In the genomic region with DNA sequence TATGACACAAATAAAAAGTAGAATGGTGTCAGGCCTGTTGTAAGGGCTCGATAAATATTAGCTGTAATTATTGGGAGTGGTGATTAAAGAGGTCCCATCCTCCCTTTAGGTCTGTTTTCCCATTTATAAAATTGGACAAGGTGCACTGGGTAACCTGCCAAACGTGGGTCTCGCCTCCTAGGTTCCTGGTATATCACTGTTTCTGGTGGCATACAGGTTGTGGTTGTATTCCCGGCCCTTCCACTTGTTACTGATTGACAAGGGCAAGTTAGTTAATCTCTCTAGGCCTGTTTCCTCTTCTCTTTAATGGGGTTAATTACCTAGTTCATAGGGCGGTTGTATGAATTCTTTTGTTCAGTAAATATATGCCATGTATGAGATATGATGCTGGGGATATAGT, we compare ENCODE assay signal across 9 cellular contexts. TPM values are rescaled to one million over a fixed set of nuclear protein-coding genes. Genes with fewer than 3 reads are reported as not detected.
DNase-seq lines count a peak whose midpoint lies in the region; ATAC-seq and TF ChIP-seq lines count a peak whose summit lies in the region.
"Had no signal": no experiment of that assay in that cellular context is flagged by ENCODE, and none has a peak within 500 bp of the region (broad histone marks: within the 10 kb centered on the region; RNA-seq: fewer than 3 reads in every experiment).

No MANE protein-coding gene starts in this region.

- no peak for TF ChIP-seq POLR2A in HCT116 (IDR thresholded peaks at IDR 0.05; ENCODE audit: borderline replicate concordance, extremely low read depth, insufficient read depth, insufficient read length)

- H3K4me3 Mint-ChIP-seq in activated B cell treated with CpG ODN at 0.5 μM for 24 hours, result peak overlapping the region; percentile 95

- H3K36me3 ChIP-seq in HCT116 (ENCODE audit: control insufficient read depth in 1 of 2, insufficient read depth in 2 of 2, low read length in 2 of 2) (peaks cover 8 to 30% of the 10 kb centered on the region in 2 experiments; a peak in 3 of 4 replicates), hepatocyte (replicated peaks; ENCODE audit: insufficient read depth, low read depth) (no peaks in the 10 kb centered on the region), skeletal muscle satellite cell (ENCODE audit: insufficient read depth, low read length) (peaks cover 31% of the 10 kb centered on the region)

- H3K27me3 Mint-ChIP-seq in activated B cell treated with CpG ODN at 0.5 μM for 24 hours, result no peaks in the 10 kb centered on the region

- H3K4me3 ChIP-seq in HCT116 (replicated peaks in 1 of 2; ENCODE audit: low read depth in 1 of 2, low read length in 2 of 2) (peak overlapping the region; percentile 71 to 94), hepatocyte (peak overlapping the region; percentile 35), skeletal muscle satellite cell (ENCODE audit: low read length) (peak overlapping the region; percentile 89)

- H3K27ac ChIP-seq in HCT116 (ENCODE audit: low read depth, low read length) (peak overlapping the region; percentile 95; the same call in 1 of the 2 replicates), hepatocyte (peak overlapping the region; percentile 94)

- no peak for ATAC-seq in HCT116
- ATAC-seq in activated B cell treated with CpG ODN at 0.5 μM for 24 hours (ENCODE audit: low read depth), result no peak

- peak overlapping the region; percentile 95 for H3K9ac ChIP-seq in HCT116 (ENCODE audit: low read length)
- H3K9ac ChIP-seq in skeletal muscle satellite cell (ENCODE audit: low read depth, low read length), result peak overlapping the region; percentile 98

- intact Hi-C loops in HCT116 (cut with micrococcal nuclease) (no loop called here), activated B cell treated with CpG ODN at 0.5 μM for 24 hours (cut with micrococcal nuclease) (loop anchor here (5.0 kb wide), 1 partner anchor 41 kb away; no protein-coding TSS in a partner anchor)

- DNase-seq in HCT116 (ENCODE audit: low read depth, low spot score) (no peak), activated B cell treated with CpG ODN at 0.5 μM for 24 hours (no peak), hepatocyte (ENCODE audit: low spot score) (no peak), RPMI8226 (no peak), foreskin melanocyte (no peak), amygdala (lab: John Stamatoyannopoulos, UW) (no peak)
- no peak for DNase-seq in stimulated activated CD4-positive, alpha-beta T cell treated with anti-CD3 and anti-CD28 coated beads, Interleukin-4, amount 100 ng/mL, for 4 hours
- DNase-seq: T-helper 9 cell had no signal

- H4K20me1 ChIP-seq in HCT116 (ENCODE audit: insufficient read depth) (0 out of 2 replicates have a peak, but pooled peaks cover 5% of the 10 kb centered on the region), hepatocyte (ENCODE audit: insufficient read depth, poor library complexity, severe bottlenecking) (peaks cover 55% of the 10 kb centered on the region)

- H3K36me3 Mint-ChIP-seq in activated B cell treated with CpG ODN at 0.5 μM for 24 hours (ENCODE audit: low read depth), result peaks cover 53% of the 10 kb centered on the region

- H3K4me1 ChIP-seq in HCT116 (ENCODE audit: control insufficient read depth in 1 of 2, insufficient read depth in 2 of 2, low read length in 2 of 2) (peaks cover 7 to 20% of the 10 kb centered on the region in 2 experiments; a peak in 3 of 4 replicates), hepatocyte (ENCODE audit: insufficient read depth) (peaks cover 19% of the 10 kb centered on the region), skeletal muscle satellite cell (ENCODE audit: control insufficient read depth, insufficient read depth, low read length) (peaks cover 19% of the 10 kb centered on the region)

- POLR2A ChIA-PET in HCT116 (lab: Charles Lee), result no interaction called here
- POLR2A ChIA-PET in activated B cell treated with CpG ODN at 0.5 μM for 24 hours (lab: Charles Lee), result no interaction called here

- H3K79me2 ChIP-seq in HCT116 (ENCODE audit: insufficient read depth, low read length), result peaks cover 62% of the 10 kb centered on the region
- peaks cover 69% of the 10 kb centered on the region for H3K79me2 ChIP-seq in hepatocyte

- peaks cover 60% of the 10 kb centered on the region for H3K4me1 Mint-ChIP-seq in activated B cell treated with CpG ODN at 0.5 μM for 24 hours

- TF ChIP-seq CTCF in HCT116 (IDR thresholded peaks at IDR 0.05 in 2 of 3, conservative IDR thresholded peaks at IDR 0.05 in 1 of 3; ENCODE audit: borderline replicate concordance in 1 of 3, insufficient read depth in 1 of 3, low read depth in 2 of 3, low read length in 2 of 3), result no peak
- TF ChIP-seq CTCF in activated B cell treated with CpG ODN at 0.5 μM for 24 hours (IDR thresholded peaks at IDR 0.05), result no peak
- no peak for TF ChIP-seq CTCF in hepatocyte (IDR thresholded peaks at IDR 0.05; ENCODE audit: poor library complexity)

- H3K4me2 ChIP-seq in HCT116 (ENCODE audit: low read length) (peak overlapping the region; percentile 74), hepatocyte (peak overlapping the region; percentile 94), skeletal muscle satellite cell (ENCODE audit: low read length) (peak overlapping the region; percentile 92)

- H3K27ac Mint-ChIP-seq in activated B cell treated with CpG ODN at 0.5 μM for 24 hours, result peak overlapping the region; percentile 98

- H3K9me3 Mint-ChIP-seq in activated B cell treated with CpG ODN at 0.5 μM for 24 hours, result no peaks in the 10 kb centered on the region

- no peaks in the 10 kb centered on the region for H3K9me3 ChIP-seq in HCT116 (ENCODE audit: control insufficient read depth in 1 of 2, insufficient read depth in 1 of 2, low read depth in 1 of 2, low read length in 2 of 2)
- no peaks in the 10 kb centered on the region for H3K9me3 ChIP-seq in hepatocyte (ENCODE audit: low read depth)
- H3K9me3 ChIP-seq in skeletal muscle satellite cell (replicated peaks; ENCODE audit: low read length), result no peaks in the 10 kb centered on the region

- H3K9me2 ChIP-seq in HCT116 (ENCODE audit: insufficient read depth) (no peaks in the 10 kb centered on the region), hepatocyte (replicated peaks; ENCODE audit: insufficient read depth) (no peaks in the 10 kb centered on the region)

- CTCF ChIA-PET in HCT116 (lab: Charles Lee), result no interaction called here
- CTCF ChIA-PET in activated B cell treated with CpG ODN at 0.5 μM for 24 hours (lab: Charles Lee), result no interaction called here

- BruUV-seq in HCT116 (replicated peaks; lab: Mats Ljungman, UMichigan), result TSS peak; percentile 47

- H2AFZ ChIP-seq in HCT116 (ENCODE audit: low read depth, low read length, poor library complexity, severe bottlenecking) (no peak overlapping the region), hepatocyte (no peak overlapping the region)

- 67% methylated on average over 5 of the region's 5 CpGs for WGBS in hepatocyte (ENCODE audit: low lambda C conversion rate, missing lambda C conversion rate)

- RAD21 ChIA-PET in HCT116 (lab: Charles Lee; ENCODE audit: low non-redundant PET in 1 of 2, low total read pairs in 2 of 2, uncharacterized antibody in 2 of 2, unreplicated experiment in 2 of 2), result no interaction called here

- TF ChIP-seq RAD21 in HCT116 (IDR thresholded peaks at IDR 0.05; ENCODE audit: low read depth), result no peak

- H3K27me3 ChIP-seq in HCT116 (ENCODE audit: insufficient read depth, low read length), result no peaks in the 10 kb centered on the region
- no peaks in the 10 kb centered on the region for H3K27me3 ChIP-seq in hepatocyte
- H3K27me3 ChIP-seq in skeletal muscle satellite cell (ENCODE audit: control insufficient read depth, insufficient read depth, low read length), result no peaks in the 10 kb centered on the region

TF ChIP-seq in HCT116, 20 proteins besides CTCF, POLR2A, EP300 and RAD21:
- TF ChIP-seq ZFX (IDR thresholded peaks at IDR 0.05) (no peak), JUND (IDR thresholded peaks at IDR 0.05) (no peak)
- TF ChIP-seq, protein P1, sequence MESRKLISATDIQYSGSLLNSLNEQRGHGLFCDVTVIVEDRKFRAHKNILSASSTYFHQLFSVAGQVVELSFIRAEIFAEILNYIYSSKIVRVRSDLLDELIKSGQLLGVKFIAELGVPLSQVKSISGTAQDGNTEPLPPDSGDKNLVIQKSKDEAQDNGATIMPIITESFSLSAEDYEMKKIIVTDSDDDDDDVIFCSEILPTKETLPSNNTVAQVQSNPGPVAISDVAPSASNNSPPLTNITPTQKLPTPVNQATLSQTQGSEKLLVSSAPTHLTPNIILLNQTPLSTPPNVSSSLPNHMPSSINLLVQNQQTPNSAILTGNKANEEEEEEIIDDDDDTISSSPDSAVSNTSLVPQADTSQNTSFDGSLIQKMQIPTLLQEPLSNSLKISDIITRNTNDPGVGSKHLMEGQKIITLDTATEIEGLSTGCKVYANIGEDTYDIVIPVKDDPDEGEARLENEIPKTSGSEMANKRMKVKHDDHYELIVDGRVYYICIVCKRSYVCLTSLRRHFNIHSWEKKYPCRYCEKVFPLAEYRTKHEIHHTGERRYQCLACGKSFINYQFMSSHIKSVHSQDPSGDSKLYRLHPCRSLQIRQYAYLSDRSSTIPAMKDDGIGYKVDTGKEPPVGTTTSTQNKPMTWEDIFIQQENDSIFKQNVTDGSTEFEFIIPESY (IDR thresholded peaks at IDR 0.05; ENCODE audit: extremely low read depth, insufficient replicate concordance, low read length), result no peak

RNA-seq across cellular contexts. Expression of a gene that starts 1.5 kb away (rescaled TPM):
- total RNA-seq in HCT116 (2021; ENCODE audit: unreplicated experiment) (266 TPM), activated B cell treated with CpG ODN at 0.5 μM for 24 hours (244 and 245 TPM in 2 replicates), hepatocyte (171 and 181 TPM in 2 replicates)
- 254 and 296 TPM in 2 replicates for polyA plus RNA-seq in HCT116 (2012)
- polyA plus RNA-seq in hepatocyte, result 283 and 304 TPM in 2 replicates
- 194 and 235 TPM in 2 replicates for total RNA-seq in skeletal muscle satellite cell (2012; rRNA removed)

RNA-seq across cellular contexts. Expression of a gene that starts 20.0 kb away (rescaled TPM):
- total RNA-seq in HCT116 (2021; ENCODE audit: unreplicated experiment), result not detected
- not detected in 2 replicates for polyA plus RNA-seq in HCT116 (2012)
- total RNA-seq in activated B cell treated with CpG ODN at 0.5 μM for 24 hours, result 27.4 and 28.0 TPM in 2 replicates
- 4.3 and 9.4 TPM in 2 replicates for total RNA-seq in hepatocyte
- 2.9 and 4.4 TPM in 2 replicates for polyA plus RNA-seq in hepatocyte
- 4.8 and 5.8 TPM in 2 replicates for total RNA-seq in skeletal muscle satellite cell (2012; rRNA removed)

RNA-seq across cellular contexts. Expression of a gene that starts 51.6 kb away (rescaled TPM):
- 9.7 TPM for total RNA-seq in HCT116 (2021; ENCODE audit: unreplicated experiment)
- 3.5 and 5.2 TPM in 2 replicates for polyA plus RNA-seq in HCT116 (2012)
- total RNA-seq in activated B cell treated with CpG ODN at 0.5 μM for 24 hours, result 7.3 and 7.4 TPM in 2 replicates
- 9.1 and 10.7 TPM in 2 replicates for total RNA-seq in hepatocyte
- polyA plus RNA-seq in hepatocyte, result 4.6 and 7.8 TPM in 2 replicates
- 8.3 and 15.0 TPM in 2 replicates for total RNA-seq in skeletal muscle satellite cell (2012; rRNA removed)

Comparison
In these comparisons a context has a peak if more than half of its experiments do, and no peak if none do; other contexts are left out.
1. H3K4me3 ChIP-seq: peak in every context shown above with its lines; median percentile 89 in skeletal muscle satellite cell; 82 in HCT116; 35 in hepatocyte.